ENCODE assay signal across 16 cellular contexts in the genomic region with DNA sequence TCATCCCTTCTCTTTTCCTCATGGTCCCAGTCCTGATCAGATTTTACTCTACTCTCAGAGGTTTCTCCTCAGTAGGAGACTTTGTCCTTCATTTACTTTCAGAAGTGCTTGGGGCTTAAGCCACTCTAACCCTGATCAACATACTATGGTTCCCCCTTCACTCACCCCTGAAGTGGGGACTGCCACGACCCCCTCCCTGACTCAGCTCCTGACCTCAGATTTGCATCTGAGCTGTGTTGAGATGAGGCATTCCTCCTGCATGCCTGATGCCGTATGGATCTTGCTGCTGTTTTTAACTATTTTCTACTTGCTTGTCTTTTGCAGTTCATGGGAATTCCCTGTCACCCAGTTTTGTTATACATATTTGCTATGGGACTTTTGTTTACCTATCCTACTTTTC.
DNase-seq lines count a peak whose midpoint lies in the region; ATAC-seq and TF ChIP-seq lines count a peak whose summit lies in the region.
"Had no signal": no experiment of that assay in that cellular context is flagged by ENCODE, and none has a peak within 500 bp of the region (broad histone marks: within the 10 kb centered on the region; RNA-seq: fewer than 3 reads in every experiment).

No MANE protein-coding gene starts in this region.

- no peak overlapping the region for H2BK120ac ChIP-seq in mesendoderm (ENCODE audit: low read depth, low read length)

- no peaks in the 10 kb centered on the region for H3K27me3 Mint-ChIP-seq in endodermal cell (ENCODE audit: insufficient read depth)
- no peaks in the 10 kb centered on the region for H3K27me3 Mint-ChIP-seq in activated T-cell treated with anti-CD3 and anti-CD28 coated beads, Interleukin-2, amount 50 U/mL, for 72 hours (ENCODE audit: low read depth)
- H3K27me3 Mint-ChIP-seq: CD4-positive, alpha-beta memory T cell had no signal

- peak; percentile 0 for DNase-seq in NT2/D1 (ENCODE audit: low read depth, low spot score)
- DNase-seq in endodermal cell = peak; percentile 60
- DNase-seq in mesendoderm = peak; percentile 38
- DNase-seq in KBM-7 = no peak
- no peak for DNase-seq in activated T-cell treated with anti-CD3 and anti-CD28 coated beads, Interleukin-2, amount 50 U/mL, for 72 hours
- DNase-seq in NCI-H748 (lab: John Stamatoyannopoulos, UW; ENCODE audit: unreplicated experiment) = no peak
- DNase-seq: BE2C, DMS153, DMS79 treated with DMSO at 0.1 percent for 48 hours, EL, GDM1, IMR-90 had no signal

- no peak overlapping the region for H3K4me3 Mint-ChIP-seq in endodermal cell
- no peak overlapping the region for H3K4me3 Mint-ChIP-seq in activated T-cell treated with anti-CD3 and anti-CD28 coated beads, Interleukin-2, amount 50 U/mL, for 72 hours
- H3K4me3 Mint-ChIP-seq: CD4-positive, alpha-beta memory T cell had no signal

- no peak overlapping the region for H4K8ac ChIP-seq in mesendoderm (ENCODE audit: low read depth, low read length)

- no peaks in the 10 kb centered on the region for H3K27me3 ChIP-seq in NT2/D1 (ENCODE audit: insufficient read depth, insufficient read length)
- H3K27me3 ChIP-seq in endodermal cell (ENCODE audit: control insufficient read depth, insufficient read depth, low read length, poor library complexity, severe bottlenecking) = no peaks in the 10 kb centered on the region
- H3K27me3 ChIP-seq in mesendoderm (ENCODE audit: insufficient read depth, low read length, poor library complexity) = no peaks in the 10 kb centered on the region
- H3K27me3 ChIP-seq: BE2C had no signal

- TF ChIP-seq CTCF in endodermal cell (conservative IDR thresholded peaks at IDR 0.05) = no peak

- no peaks in the 10 kb centered on the region for H3K79me1 ChIP-seq in mesendoderm (ENCODE audit: low read length)

- no peak overlapping the region for H3K4me3 ChIP-seq in NT2/D1 (ENCODE audit: insufficient read length, low read depth)
- no peak overlapping the region for H3K4me3 ChIP-seq in endodermal cell (ENCODE audit: low read length)
- no peak overlapping the region for H3K4me3 ChIP-seq in mesendoderm (ENCODE audit: low read length)
- H3K4me3 ChIP-seq: A549 had no signal

- H3K4me1 ChIP-seq in NT2/D1 (ENCODE audit: insufficient read depth, insufficient read length) (no peaks in the 10 kb centered on the region), endodermal cell (ENCODE audit: control insufficient read depth, insufficient read depth, low read length) (peaks cover 2% of the 10 kb centered on the region), mesendoderm (ENCODE audit: control insufficient read depth, low read depth, low read length) (no peaks in the 10 kb centered on the region)
- H3K4me1 ChIP-seq: A549, BE2C had no signal

- no peak overlapping the region for H3K9ac ChIP-seq in NT2/D1 (ENCODE audit: insufficient read length, low read depth)
- no peak overlapping the region for H3K9ac ChIP-seq in endodermal cell (ENCODE audit: extremely low read depth, low read length, poor library complexity, severe bottlenecking)
- H3K9ac ChIP-seq in mesendoderm (ENCODE audit: low read length) = no peak overlapping the region

- H3K4me2 ChIP-seq in mesendoderm (ENCODE audit: low read length) = no peak overlapping the region
- H3K4me2 ChIP-seq: A549 had no signal

- H3K36me3 Mint-ChIP-seq in endodermal cell (ENCODE audit: low read depth) = no peaks in the 10 kb centered on the region
- H3K36me3 Mint-ChIP-seq in activated T-cell treated with anti-CD3 and anti-CD28 coated beads, Interleukin-2, amount 50 U/mL, for 72 hours (ENCODE audit: insufficient read depth in 2 of 2) = no peaks in the 10 kb centered on the region
- H3K36me3 Mint-ChIP-seq: CD4-positive, alpha-beta memory T cell had no signal

- H2BK5ac ChIP-seq in mesendoderm (ENCODE audit: low read length) = no peak overlapping the region

- no peak overlapping the region for H3K4ac ChIP-seq in mesendoderm (ENCODE audit: low read depth, low read length)

- H3K9me3 Mint-ChIP-seq in endodermal cell = no peaks in the 10 kb centered on the region
- H3K9me3 Mint-ChIP-seq in activated T-cell treated with anti-CD3 and anti-CD28 coated beads, Interleukin-2, amount 50 U/mL, for 72 hours = peaks cover 12% of the 10 kb centered on the region in 2 donors

- H2BK15ac ChIP-seq in mesendoderm (replicated peaks; ENCODE audit: low read depth) = no peak overlapping the region

- peaks cover 9% of the 10 kb centered on the region for H3K4me1 Mint-ChIP-seq in endodermal cell
- H3K4me1 Mint-ChIP-seq in activated T-cell treated with anti-CD3 and anti-CD28 coated beads, Interleukin-2, amount 50 U/mL, for 72 hours (ENCODE audit: low read depth) = no peaks in the 10 kb centered on the region
- H3K4me1 Mint-ChIP-seq: CD4-positive, alpha-beta memory T cell had no signal

- H3K27ac ChIP-seq in endodermal cell (ENCODE audit: low read depth, low read length) = no peak overlapping the region
- no peak overlapping the region for H3K27ac ChIP-seq in mesendoderm (ENCODE audit: low read depth, low read length)
- H3K27ac ChIP-seq: A549, C4-2B had no signal

- H3K36me3 ChIP-seq in NT2/D1 (ENCODE audit: insufficient read depth, insufficient read length, low read length) (no peaks in the 10 kb centered on the region), endodermal cell (ENCODE audit: control insufficient read depth, insufficient read depth, low read length) (no peaks in the 10 kb centered on the region), mesendoderm (ENCODE audit: control insufficient read depth, insufficient read depth, low read length) (no peaks in the 10 kb centered on the region)
- H3K36me3 ChIP-seq: BE2C had no signal

- no peak overlapping the region for H3K23ac ChIP-seq in mesendoderm (ENCODE audit: low read length)

- ATAC-seq in activated T-cell treated with anti-CD3 and anti-CD28 coated beads, Interleukin-2, amount 50 U/mL, for 72 hours (replicated peaks in 1 of 2) = no peak
- no peak for ATAC-seq in GM21723 (IDR thresholded peaks at IDR 0.05; ENCODE audit: unreplicated experiment)
- ATAC-seq: A549 had no signal

- H3K79me2 ChIP-seq in mesendoderm (ENCODE audit: control insufficient read depth, insufficient read depth, low read length) = no peaks in the 10 kb centered on the region

- H3K27ac Mint-ChIP-seq in endodermal cell = no peak overlapping the region
- no peak overlapping the region for H3K27ac Mint-ChIP-seq in activated T-cell treated with anti-CD3 and anti-CD28 coated beads, Interleukin-2, amount 50 U/mL, for 72 hours
- H3K27ac Mint-ChIP-seq: CD4-positive, alpha-beta memory T cell had no signal

- no peak overlapping the region for H3K56ac ChIP-seq in mesendoderm (ENCODE audit: low read length)

- H2AK5ac ChIP-seq in mesendoderm (ENCODE audit: low read length) = no peak overlapping the region

- H3K18ac ChIP-seq in mesendoderm (ENCODE audit: low read length) = no peak overlapping the region

- no peak overlapping the region for H4K5ac ChIP-seq in mesendoderm (ENCODE audit: low read length)

- 36 to 59% methylated on average over 2 of the region's 2 CpGs for WGBS in endodermal cell (ENCODE audit: insufficient coverage in 1 of 2, insufficient read length in 1 of 2), 2 experiments
- no CpG with 5 or more reads among the region's 2 CpGs for WGBS in mesendoderm (ENCODE audit: extremely low coverage, insufficient coverage, low lambda C conversion rate)

- no peaks in the 10 kb centered on the region for H3K9me3 ChIP-seq in NT2/D1 (ENCODE audit: insufficient read depth, low read length)
- no peaks in the 10 kb centered on the region for H3K9me3 ChIP-seq in endodermal cell (ENCODE audit: control insufficient read depth, low read length)
- H3K9me3 ChIP-seq: A549, BE2C had no signal

- in situ Hi-C loops in KBM-7 (cut with MboI; ENCODE audit: low pct_unique_long_range_greater_than_20kb, low sequenced_read_pairs) = no loop called here

Comparison
In these comparisons a context has a peak if more than half of its experiments do, and no peak if none do; other contexts are left out.
1. DNase-seq: peak in NT2/D1 (single experiment), endodermal cell (single experiment) and mesendoderm (single experiment); none in KBM-7 (single experiment), activated T-cell treated with anti-CD3 and anti-CD28 coated beads, Interleukin-2, amount 50 U/mL, for 72 hours (0 of 2) and NCI-H748 (single experiment).